ENCODE assay signal across 10 cellular contexts in genomic region chr2:234679766-234680687, GRCh38.
A peak's percentile ranks its signal among the peaks of the same experiment; 100 is the strongest.
DNase-seq lines count a peak whose midpoint lies in the region; ATAC-seq and TF ChIP-seq lines count a peak whose summit lies in the region.
"Had no signal": no experiment of that assay in that cellular context is flagged by ENCODE, and none has a peak within 500 bp of the region (broad histone marks: within the 10 kb centered on the region; RNA-seq: fewer than 3 reads in every experiment).

No MANE protein-coding gene starts in this region.

- DNase-seq in GM03348 (ENCODE audit: low spot score) (peak; percentile 88), amniotic epithelial cell (ENCODE audit: low read depth) (peak; percentile 99), heart right ventricle (peak; percentile 45 to 57), retinal pigment epithelial cell (ENCODE audit: low read depth) (peak; percentile 87), cortex of kidney (lab: John Stamatoyannopoulos, UW) (no peak)
- DNase-seq in activated effector memory CD4-positive, alpha-beta T cell treated with Interleukin-2 at 50 U/mL for 16 hours, result no peak
- DNase-seq: activated T-cell treated with anti-CD3 and anti-CD28 coated beads, Interleukin-2, amount 50 U/mL, for 72 hours had no signal

- H3K4me3 ChIP-seq in heart right ventricle (no peak overlapping the region), retinal pigment epithelial cell (ENCODE audit: low read length) (no peak overlapping the region)
- H3K4me3 ChIP-seq: Peyer's patch had no signal

- H3K4me1 ChIP-seq in heart right ventricle, result peaks cover 0 to 19% (median 9%) of the 10 kb centered on the region in 9 donors
- H3K4me1 ChIP-seq: Peyer's patch had no signal

- 49 to 62% methylated on average over 13 of the region's 13 CpGs for WGBS in heart right ventricle, 2 donors

- TF ChIP-seq CTCF in heart right ventricle (IDR thresholded peaks at IDR 0.05), result no peak
- no peak for TF ChIP-seq CTCF in retinal pigment epithelial cell (conservative IDR thresholded peaks at IDR 0.05; ENCODE audit: low read depth, low read length)

- intact Hi-C loops in heart right ventricle (cut with DNase I), result no loop called here

- no peaks in the 10 kb centered on the region for H3K9me3 ChIP-seq in heart right ventricle
- H3K9me3 ChIP-seq: Peyer's patch had no signal

- H3K36me3 ChIP-seq in heart right ventricle, result no peaks in the 10 kb centered on the region
- H3K36me3 ChIP-seq: Peyer's patch had no signal

- peak overlapping the region in 4 of 10 donors; percentile 2 to 60 (median 27) for H3K27ac ChIP-seq in heart right ventricle

- peak; percentile 51 to 92 (median 86) for ATAC-seq in heart right ventricle
- no peak for ATAC-seq in activated CD4-positive, CD25-positive, alpha-beta regulatory T cell treated with anti-CD3 and anti-CD28 coated beads, Interleukin-2, amount 50 U/mL, for 24 hours
- ATAC-seq in GM21786 (IDR thresholded peaks at IDR 0.05; ENCODE audit: unreplicated experiment), result no peak
- ATAC-seq: activated T-cell treated with anti-CD3 and anti-CD28 coated beads, Interleukin-2, amount 50 U/mL, for 72 hours had no signal

- no peaks in the 10 kb centered on the region for H3K27me3 ChIP-seq in heart right ventricle
- H3K27me3 ChIP-seq: Peyer's patch had no signal

Comparison
In these comparisons a context has a peak if more than half of its experiments do, and no peak if none do; other contexts are left out.
1. DNase-seq: peak in GM03348 (single experiment), amniotic epithelial cell (single experiment), heart right ventricle (2 of 2) and retinal pigment epithelial cell (single experiment); none in cortex of kidney (single experiment) and activated effector memory CD4-positive, alpha-beta T cell treated with Interleukin-2 at 50 U/mL for 16 hours (single experiment).
2. ATAC-seq: peak in heart right ventricle (8 of 8); none in activated CD4-positive, CD25-positive, alpha-beta regulatory T cell treated with anti-CD3 and anti-CD28 coated beads, Interleukin-2, amount 50 U/mL, for 24 hours (0 of 2) and GM21786 (single experiment).